ENCODE assay signal across 8 cellular contexts in the genomic region with DNA sequence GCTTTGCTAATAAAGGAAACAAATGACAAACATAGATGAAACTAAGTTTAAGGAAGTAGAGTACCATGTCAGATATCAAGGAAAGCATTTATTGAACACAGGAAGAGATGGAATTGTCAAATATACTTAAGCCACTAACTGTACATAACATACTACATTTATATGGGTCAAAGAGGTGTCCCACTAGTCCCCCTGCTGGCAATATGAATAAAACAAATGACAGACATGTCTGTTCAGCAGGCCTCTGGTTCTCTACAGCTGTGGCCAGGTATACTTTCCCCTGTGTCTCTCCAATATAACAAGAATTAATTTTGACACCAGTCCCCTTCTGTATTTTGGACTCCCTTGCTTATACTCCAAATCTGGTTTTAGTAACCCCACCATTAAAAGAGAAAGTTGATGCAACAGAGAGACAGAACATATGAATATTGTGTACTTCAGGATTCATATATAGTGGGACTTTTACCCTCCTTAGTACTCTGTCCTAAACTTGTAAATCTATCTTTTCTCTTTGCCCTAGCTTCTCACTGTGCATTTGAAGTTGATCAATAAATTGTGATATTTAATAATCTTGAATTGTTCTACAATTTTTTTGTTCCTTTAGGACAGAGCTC. TPM values are rescaled to one million over a fixed set of nuclear protein-coding genes. Genes with fewer than 3 reads are reported as not detected.
A peak's percentile ranks its signal among the peaks of the same experiment; 100 is the strongest.
DNase-seq lines count a peak whose midpoint lies in the region; ATAC-seq, FAIRE-seq and TF ChIP-seq lines count a peak whose summit lies in the region.

No MANE protein-coding gene starts in this region.

- no peak for FAIRE-seq in pancreas (lab: Jason Lieb, UNC)

- no peak overlapping the region for H3K27ac Mint-ChIP-seq in Calu3 (ENCODE audit: unreplicated experiment)

- H3K36me3 ChIP-seq in pancreas = no peaks in the 10 kb centered on the region

- no peak overlapping the region for H3K4me3 Mint-ChIP-seq in Calu3 (ENCODE audit: low read depth, unreplicated experiment)

- H3K36me3 Mint-ChIP-seq in Calu3 (ENCODE audit: insufficient read depth, unreplicated experiment) = no peaks in the 10 kb centered on the region

- peak; percentile 17 for DNase-seq in Calu3
- DNase-seq in NCI-H2029 (lab: John Stamatoyannopoulos, UW) = peak; percentile 6
- peak; percentile 23 to 55 for DNase-seq in dermis microvascular lymphatic vessel endothelial cell (ENCODE audit: low read depth in 2 of 2)
- DNase-seq in pancreas = no peak
- no peak for DNase-seq in hippocampal formation (lab: John Stamatoyannopoulos, UW)
- no peak for DNase-seq in activated CD4-positive, CD25-positive, alpha-beta regulatory T cell (lab: John Stamatoyannopoulos, UW)

- BruUV-seq in Calu3 (replicated peaks; lab: Mats Ljungman, UMichigan) = no TSS peak

- H3K9me3 ChIP-seq in pancreas = peaks cover 0 to 4% (median 0%) of the 10 kb centered on the region in 4 donors

- TF ChIP-seq CTCF in Calu3 (IDR thresholded peaks at IDR 0.05; ENCODE audit: unreplicated experiment) = no peak
- TF ChIP-seq CTCF in pancreas (IDR thresholded peaks at IDR 0.05) = peak in 1 of 4 donors; percentile 20

- CTCF ChIA-PET in Calu3 (lab: Charles Lee) = no interaction called here

- H3K27me3 ChIP-seq in pancreas = no peaks in the 10 kb centered on the region

- H3K4me1 ChIP-seq in pancreas = no peaks in the 10 kb centered on the region

- intact Hi-C loops in Calu3 (cut with micrococcal nuclease; ENCODE audit: unreplicated experiment) = no loop called here
- intact Hi-C loops in pancreas (cut with DNase I) = no loop called here

- H3K27ac ChIP-seq in pancreas = no peak overlapping the region

- H3K27me3 Mint-ChIP-seq in Calu3 (ENCODE audit: unreplicated experiment) = no peaks in the 10 kb centered on the region

- ATAC-seq in GM21723 (IDR thresholded peaks at IDR 0.05; ENCODE audit: unreplicated experiment) (peak; percentile 56), pancreas (peak in 3 of 4 donors; percentile 62 to 70 (median 63)), HG03521 (IDR thresholded peaks at IDR 0.05; ENCODE audit: unreplicated experiment) (no peak)

- peaks cover 7% of the 10 kb centered on the region for H3K4me1 Mint-ChIP-seq in Calu3 (ENCODE audit: low read depth, unreplicated experiment)

- H3K4me3 ChIP-seq in pancreas = no peak overlapping the region

- H3K9me3 Mint-ChIP-seq in Calu3 (ENCODE audit: low read depth, unreplicated experiment) = peaks cover 4% of the 10 kb centered on the region

RNA-seq across cellular contexts. Expression of gene CD36, which starts 42.9 kb away (rescaled TPM):
- total RNA-seq in Calu3 (2022) (not detected in 2 replicates), dermis microvascular lymphatic vessel endothelial cell (151 and 259 TPM in 2 replicates), pancreas (10 to 100 TPM in 5 of 6 donors, 1 to 10 TPM in 1; 9.8 to 18.7 (median 15.5) TPM)
- 10 to 100 TPM; 15.2 to 25.0 TPM for polyA plus RNA-seq in pancreas

Comparison
In these comparisons a context has a peak if more than half of its experiments do, and no peak if none do; other contexts are left out.
1. DNase-seq: peak in Calu3 (single experiment), NCI-H2029 (single experiment) and dermis microvascular lymphatic vessel endothelial cell (2 of 2); none in pancreas (0 of 6), hippocampal formation (0 of 2) and activated CD4-positive, CD25-positive, alpha-beta regulatory T cell (0 of 4).